15 cellular contexts compared by ENCODE assay signal in the genomic region with DNA sequence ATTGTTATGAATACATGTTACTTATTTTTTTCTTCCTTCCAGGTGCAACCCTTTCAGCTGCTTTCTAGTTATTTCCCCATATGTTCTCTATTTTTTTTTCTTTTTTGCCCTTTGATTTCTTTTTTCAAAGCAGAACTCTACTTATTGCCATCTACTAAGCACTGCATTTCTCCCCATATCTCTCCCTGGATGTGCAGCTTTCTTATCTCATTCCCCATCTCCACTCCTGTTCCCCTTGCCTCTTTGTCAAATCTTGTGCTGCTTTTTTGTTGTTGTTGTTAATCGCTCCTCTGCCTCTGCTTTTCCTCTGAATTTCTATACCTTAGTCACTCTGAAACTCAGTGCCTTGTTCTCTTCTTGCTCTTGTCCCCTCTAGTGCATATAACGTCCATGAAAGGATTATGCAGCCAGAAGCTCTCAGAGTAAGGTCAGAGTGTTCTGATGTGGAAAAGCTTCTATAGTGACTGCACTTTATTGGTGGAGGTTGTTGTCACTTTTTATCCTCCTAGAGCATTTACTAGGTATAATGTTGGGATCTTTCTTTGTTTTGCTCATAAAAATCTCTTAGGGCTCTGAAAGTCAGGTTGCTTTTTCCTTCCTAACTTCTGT. TPM values are rescaled to one million over a fixed set of nuclear protein-coding genes. Genes with fewer than 3 reads are reported as not detected.
DNase-seq lines count a peak whose midpoint lies in the region; ATAC-seq and TF ChIP-seq lines count a peak whose summit lies in the region.
"Had no signal": no experiment of that assay in that cellular context is flagged by ENCODE, and none has a peak within 500 bp of the region (broad histone marks: within the 10 kb centered on the region; RNA-seq: fewer than 3 reads in every experiment).

No MANE protein-coding gene starts in this region.

- H3K9ac ChIP-seq in OCI-LY3 (ENCODE audit: low read length) (no peak overlapping the region), fibroblast of lung (ENCODE audit: insufficient read depth, low read length) (no peak overlapping the region)

- H3K36me3 ChIP-seq in OCI-LY3 (replicated peaks; ENCODE audit: low read depth, low read length) (no peaks in the 10 kb centered on the region), fibroblast of lung (ENCODE audit: control insufficient read depth, insufficient read depth, low read length) (no peaks in the 10 kb centered on the region), psoas muscle (ENCODE audit: insufficient read depth in 1 of 2, low read depth in 1 of 2) (no peaks in the 10 kb centered on the region)
- H3K36me3 ChIP-seq: BE2C, MG63 had no signal

- H3K27ac ChIP-seq in OCI-LY3 (ENCODE audit: low read length) (no peak overlapping the region), fibroblast of lung (ENCODE audit: insufficient read depth, low read length) (no peak overlapping the region), psoas muscle (peak overlapping the region; percentile 80)
- H3K27ac ChIP-seq: 22Rv1, RWPE1 had no signal

- intact Hi-C loops in psoas muscle (cut with DNase I), result no loop called here

- no peaks in the 10 kb centered on the region for H3K27me3 ChIP-seq in OCI-LY3 (ENCODE audit: low read depth, low read length)
- H3K27me3 ChIP-seq in fibroblast of lung (ENCODE audit: control insufficient read depth, insufficient read depth, low read length), result no peaks in the 10 kb centered on the region
- H3K27me3 ChIP-seq in psoas muscle (ENCODE audit: insufficient read depth in 3 of 3, low read length in 2 of 3), result no peaks in the 10 kb centered on the region
- H3K27me3 ChIP-seq: BE2C, MG63 had no signal

- no peaks in the 10 kb centered on the region for H3K9me3 ChIP-seq in OCI-LY3 (ENCODE audit: insufficient read depth, low read length)
- H3K9me3 ChIP-seq in fibroblast of lung (ENCODE audit: control insufficient read depth, insufficient read depth, low read depth, low read length), result no peaks in the 10 kb centered on the region
- H3K9me3 ChIP-seq in psoas muscle, result no peaks in the 10 kb centered on the region
- H3K9me3 ChIP-seq: BE2C, MG63 had no signal

- peak overlapping the region; percentile 34 for H3K4me2 ChIP-seq in OCI-LY3 (ENCODE audit: low read length)
- H3K4me2 ChIP-seq in fibroblast of lung (ENCODE audit: extremely low read depth, insufficient read depth, low read length), result no peak overlapping the region

- H4K20me1 ChIP-seq in OCI-LY3 (ENCODE audit: insufficient read depth, low read length), result no peaks in the 10 kb centered on the region
- H4K20me1 ChIP-seq in fibroblast of lung (ENCODE audit: control insufficient read depth, extremely low read depth, insufficient read depth, low read length), result no peaks in the 10 kb centered on the region

- H2AFZ ChIP-seq in OCI-LY3 (ENCODE audit: low read depth, low read length), result peak overlapping the region; percentile 72
- peak overlapping the region; percentile 23 for H2AFZ ChIP-seq in fibroblast of lung (ENCODE audit: low read length)

- WGBS in psoas muscle, 3 donors, result 59 to 73% (median 62%) methylated on average over 2 of the region's 2 CpGs

- peak; percentile 3 for DNase-seq in DMS 273 (lab: John Stamatoyannopoulos, UW; ENCODE audit: unreplicated experiment)
- DNase-seq in DMS 273 treated with DMSO at 0.1 percent for 48 hours (lab: John Stamatoyannopoulos, UW), result no peak
- no peak for DNase-seq in fibroblast of lung (ENCODE audit: low read depth in 2 of 2)
- no peak for DNase-seq in psoas muscle
- no peak for DNase-seq in iPS-NIHi7 (ENCODE audit: extremely low spot score)
- DNase-seq: BE2C; CD4-positive, alpha-beta T cell; KG1; MG63; NCI-H1092 treated with DMSO at 0.1 percent for 48 hours had no signal

- ATAC-seq in psoas muscle, result no peak
- ATAC-seq in HG02852 (IDR thresholded peaks at IDR 0.05; ENCODE audit: unreplicated experiment), result no peak
- no peak for ATAC-seq in GM21528 (IDR thresholded peaks at IDR 0.05; ENCODE audit: low FRiP score, unreplicated experiment)

- H3K79me2 ChIP-seq in OCI-LY3 (ENCODE audit: low read length) (no peaks in the 10 kb centered on the region), fibroblast of lung (ENCODE audit: control insufficient read depth, insufficient read depth, low read length) (no peaks in the 10 kb centered on the region)

- 0 out of 2 replicates have a peak overlapping the region, but pooled peaks have one; percentile 17 for H3K4me3 ChIP-seq in OCI-LY3 (ENCODE audit: low read length)
- H3K4me3 ChIP-seq in fibroblast of lung (replicated peaks in 1 of 4; ENCODE audit: control extremely low read depth in 1 of 4, insufficient read depth in 1 of 4, low read depth in 3 of 4, low read length in 4 of 4), result no peak overlapping the region
- H3K4me3 ChIP-seq in psoas muscle, result peak overlapping the region; percentile 27
- H3K4me3 ChIP-seq: MG63 had no signal

- TF ChIP-seq CTCF in OCI-LY3 (IDR thresholded peaks at IDR 0.05; ENCODE audit: low read depth, low read length) (no peak), fibroblast of lung (conservative IDR thresholded peaks at IDR 0.05 in 1 of 2, IDR thresholded peaks at IDR 0.05 in 1 of 2; ENCODE audit: low read depth in 1 of 2, low read length in 2 of 2) (no peak), psoas muscle (IDR thresholded peaks at IDR 0.05) (no peak)

- peaks cover 10% of the 10 kb centered on the region for H3K4me1 ChIP-seq in OCI-LY3 (ENCODE audit: low read length)
- no peaks in the 10 kb centered on the region for H3K4me1 ChIP-seq in fibroblast of lung (ENCODE audit: control insufficient read depth, extremely low read depth, insufficient read depth, low read length)
- peaks cover 11% of the 10 kb centered on the region for H3K4me1 ChIP-seq in psoas muscle
- H3K4me1 ChIP-seq: BE2C had no signal

RNA-seq across cellular contexts. Expression of gene JADE1, which starts 51.1 kb away (rescaled TPM):
- total RNA-seq in fibroblast of lung (27.7 and 49.9 TPM in 2 replicates), psoas muscle (10 to 100 TPM; 16.8 to 21.4 (median 19.0) TPM)
- polyA plus RNA-seq in fibroblast of lung (28.6 and 36.2 TPM in 2 replicates), psoas muscle (10 to 100 TPM in 1 of 3 donors, 1 to 10 TPM in 2; 5.8 to 16.4 (median 6.5) TPM)
- polyA plus RNA-seq in fibroblast of lung (2012), result 24.9 and 31.6 TPM in 2 replicates
- polyA minus RNA-seq in fibroblast of lung (ENCODE audit: low replicate concordance), result 37.3 and 87.1 TPM in 2 replicates

Comparison
In these comparisons a context has a peak if more than half of its experiments do, and no peak if none do; other contexts are left out.
1. H3K4me3 ChIP-seq: peak in OCI-LY3 (single experiment) and psoas muscle (single experiment); none in fibroblast of lung (0 of 4).